In the genomic region with DNA sequence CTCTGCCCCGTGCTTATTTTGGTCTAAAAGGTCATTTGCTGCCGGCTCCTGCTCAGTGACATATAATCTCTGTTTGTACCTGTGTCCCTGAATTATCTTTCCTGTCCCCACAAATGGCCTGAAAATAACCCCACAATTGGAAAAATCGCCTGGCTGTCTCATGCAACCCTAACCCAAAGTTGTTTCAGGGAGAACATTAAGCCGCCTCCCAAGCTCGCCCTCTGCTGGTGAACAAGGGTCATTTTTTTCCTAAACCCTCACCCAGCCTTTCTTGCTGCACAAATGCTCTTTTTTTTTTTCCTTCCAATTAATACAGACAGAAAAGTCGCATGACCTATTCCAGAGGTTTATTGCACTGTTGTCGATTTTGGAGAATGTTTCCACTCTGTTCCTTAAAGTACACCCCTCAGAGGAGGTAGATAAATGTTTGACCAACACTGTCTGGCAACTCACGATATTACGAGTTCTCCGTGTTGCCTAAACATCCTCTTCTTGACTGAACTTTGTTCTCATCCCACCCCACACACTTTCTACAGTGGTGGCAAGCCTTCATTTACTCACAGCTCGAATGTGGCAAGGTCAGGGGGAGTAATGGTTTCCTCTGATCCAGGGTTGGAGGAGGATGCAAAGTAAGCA, we compare ENCODE assay signal across 9 cellular contexts.
DNase-seq lines count a peak whose midpoint lies in the region; ATAC-seq and TF ChIP-seq lines count a peak whose summit lies in the region.
"Had no signal": no experiment of that assay in that cellular context is flagged by ENCODE, and none has a peak within 500 bp of the region (broad histone marks: within the 10 kb centered on the region; RNA-seq: fewer than 3 reads in every experiment).

No MANE protein-coding gene starts in this region.

- H3K36me3 Mint-ChIP-seq in HFFc6 (ENCODE audit: low read depth), result peaks cover 15% of the 10 kb centered on the region

- no peaks in the 10 kb centered on the region for H3K4me1 ChIP-seq in endocrine pancreas (ENCODE audit: control insufficient read depth, insufficient read depth, low read length)

- DNase-seq in D341Med (ENCODE audit: low spot score) (peak; percentile 75), HFFc6 (peak; percentile 59), NCI-H748 treated with DMSO at 0.1 percent for 48 hours (lab: John Stamatoyannopoulos, UW) (peak; percentile 32), midbrain (lab: John Stamatoyannopoulos, UW) (peak; percentile 70)
- peak in 2 of 3 experiments; percentile 8 to 19 for DNase-seq in activated CD8-positive, alpha-beta memory T cell treated with anti-CD3 and anti-CD28 coated beads for 48 hours (ENCODE audit: low read depth in 2 of 3, low spot score in 2 of 3)
- peak; percentile 7 to 26 for DNase-seq in stimulated activated CD8-positive, alpha-beta memory T cell treated with anti-CD3 and anti-CD28 coated beads, Interleukin-4, amount 100 ng/mL, for 4 hours (ENCODE audit: low read depth in 2 of 2, low spot score in 1 of 2)

- no peaks in the 10 kb centered on the region; the same call in 1 of the 2 replicates for H3K27me3 Mint-ChIP-seq in HFFc6 (ENCODE audit: insufficient read depth)

- H3K9me3 ChIP-seq in endocrine pancreas (ENCODE audit: control insufficient read depth, low read length), result no peaks in the 10 kb centered on the region

- no peaks in the 10 kb centered on the region for H3K36me3 ChIP-seq in endocrine pancreas (ENCODE audit: control insufficient read depth, insufficient read depth, low read length)

- no peak overlapping the region for H3K4me3 Mint-ChIP-seq in HFFc6
- H3K4me3 Mint-ChIP-seq: T-helper 1 cell treated with Interleukin-12 subunit alpha and Interleukin-12 subunit beta and Interleukin-4 antibody, amounts not matched to agents 30 μg/mL and 1 μg/mL, for 36 hours had no signal

- TF ChIP-seq CTCF in HFFc6 (IDR thresholded peaks at IDR 0.05), result peak; percentile 96

- peaks cover 62% of the 10 kb centered on the region for H3K4me1 Mint-ChIP-seq in HFFc6 (ENCODE audit: low read depth)

- peak overlapping the region; percentile 63 for H3K4me3 ChIP-seq in endocrine pancreas (ENCODE audit: control insufficient read depth, insufficient read depth, low read length)

- H3K27ac Mint-ChIP-seq in HFFc6, result peak overlapping the region; percentile 98
- H3K27ac Mint-ChIP-seq: T-helper 1 cell treated with Interleukin-12 subunit alpha and Interleukin-12 subunit beta and Interleukin-4 antibody, amounts not matched to agents 30 μg/mL and 1 μg/mL, for 36 hours had no signal

- H3K9ac ChIP-seq in endocrine pancreas (ENCODE audit: control insufficient read depth, insufficient read depth, low read length), result no peak overlapping the region

- no peak for ATAC-seq in GM19328 (IDR thresholded peaks at IDR 0.05; ENCODE audit: unreplicated experiment)

- H3K9me3 Mint-ChIP-seq in HFFc6, result peaks cover 6% of the 10 kb centered on the region; the same call in 1 of the 2 replicates
- H3K9me3 Mint-ChIP-seq: T-helper 1 cell treated with Interleukin-12 subunit alpha and Interleukin-12 subunit beta and Interleukin-4 antibody, amounts not matched to agents 30 μg/mL and 1 μg/mL, for 36 hours had no signal

- H3K27me3 ChIP-seq in endocrine pancreas (ENCODE audit: control insufficient read depth, insufficient read depth, low read length), result no peaks in the 10 kb centered on the region

Comparison
In these comparisons a context has a peak if more than half of its experiments do, and no peak if none do; other contexts are left out.
1. DNase-seq: peak in every context shown above with its lines; median percentile 75 in D341Med; 70 in midbrain; 59 in HFFc6; 32 in NCI-H748 treated with DMSO at 0.1 percent for 48 hours; 16 in stimulated activated CD8-positive, alpha-beta memory T cell treated with anti-CD3 and anti-CD28 coated beads, Interleukin-4, amount 100 ng/mL, for 4 hours; 14 in activated CD8-positive, alpha-beta memory T cell treated with anti-CD3 and anti-CD28 coated beads for 48 hours.